Comparison of ENCODE assay signal across 15 cellular contexts in genomic region chr1:1680912-1681273, GRCh38. TPM values are rescaled to one million over a fixed set of nuclear protein-coding genes. Genes with fewer than 3 reads are reported as not detected.
DNase-seq lines count a peak whose midpoint lies in the region; ATAC-seq and TF ChIP-seq lines count a peak whose summit lies in the region.
"Had no signal": no experiment of that assay in that cellular context is flagged by ENCODE, and none has a peak within 500 bp of the region (broad histone marks: within the 10 kb centered on the region; RNA-seq: fewer than 3 reads in every experiment).

No MANE protein-coding gene starts in this region.

- peaks cover 11 to 22% of the 10 kb centered on the region in 2 donors for H3K36me3 Mint-ChIP-seq in stimulated activated naive B cell treated with anti-CD40 and anti-IgM and Interleukin-4, amounts not matched to agents 10 μg/mL and 1 μg/mL and 100 μg/mL, for 72 hours

- H3K4me1 ChIP-seq in mammary epithelial cell (ENCODE audit: insufficient read depth, low read length) (peaks cover 7% of the 10 kb centered on the region), lower lobe of right lung (peaks cover 8% of the 10 kb centered on the region)
- H3K4me1 ChIP-seq: neural progenitor cell had no signal

- no peak overlapping the region for H3K4me2 ChIP-seq in mammary epithelial cell (ENCODE audit: insufficient read depth, low read depth, low read length)
- H3K4me2 ChIP-seq: neural progenitor cell had no signal

- peaks cover 28 to 60% of the 10 kb centered on the region in 2 donors for H3K4me1 Mint-ChIP-seq in stimulated activated naive B cell treated with anti-CD40 and anti-IgM and Interleukin-4, amounts not matched to agents 10 μg/mL and 1 μg/mL and 100 μg/mL, for 72 hours

- H3K27me3 ChIP-seq in mammary epithelial cell (ENCODE audit: insufficient read depth, low read length) = no peaks in the 10 kb centered on the region
- no peaks in the 10 kb centered on the region for H3K27me3 ChIP-seq in lower lobe of right lung (ENCODE audit: low read depth)
- H3K27me3 ChIP-seq: neural progenitor cell, uterus had no signal

- peak overlapping the region; percentile 90 for H3K27ac Mint-ChIP-seq in stimulated activated naive B cell treated with anti-CD40 and anti-IgM and Interleukin-4, amounts not matched to agents 10 μg/mL and 1 μg/mL and 100 μg/mL, for 72 hours
- H3K27ac Mint-ChIP-seq: neural progenitor cell had no signal

- BruUV-seq in mammary epithelial cell (replicated peaks; lab: Mats Ljungman, UMichigan) = no TSS peak

- no peaks in the 10 kb centered on the region for H3K27me3 Mint-ChIP-seq in stimulated activated naive B cell treated with anti-CD40 and anti-IgM and Interleukin-4, amounts not matched to agents 10 μg/mL and 1 μg/mL and 100 μg/mL, for 72 hours

- no peak for ATAC-seq in lower lobe of right lung
- ATAC-seq in stimulated activated naive B cell treated with anti-CD40 and anti-IgM and Interleukin-4, amounts not matched to agents 10 μg/mL and 1 μg/mL and 100 μg/mL, for 72 hours (replicated peaks) = no peak

- H3K9me3 ChIP-seq in mammary epithelial cell (replicated peaks; ENCODE audit: insufficient read depth, low read length) (no peaks in the 10 kb centered on the region), lower lobe of right lung (no peaks in the 10 kb centered on the region)
- H3K9me3 ChIP-seq: uterus had no signal

- no peaks in the 10 kb centered on the region for H4K20me1 ChIP-seq in mammary epithelial cell (ENCODE audit: insufficient read depth, low read length)

- peak; percentile 48 to 87 for DNase-seq in T47D (ENCODE audit: low read depth in 1 of 2, low spot score in 1 of 2)
- DNase-seq in mammary epithelial cell = no peak
- DNase-seq in amniotic epithelial cell (ENCODE audit: low read depth) = peak; percentile 20
- peak; percentile 14 for DNase-seq in lower lobe of right lung
- no peak for DNase-seq in stimulated activated naive B cell treated with anti-CD40 and anti-IgM and Interleukin-4, amounts not matched to agents 10 μg/mL and 1 μg/mL and 100 μg/mL, for 72 hours
- DNase-seq in DMS153 treated with DMSO at 0.1 percent for 48 hours (lab: John Stamatoyannopoulos, UW; ENCODE audit: unreplicated experiment) = no peak
- DNase-seq in OCI-M2 (lab: John Stamatoyannopoulos, UW; ENCODE audit: unreplicated experiment) = no peak
- no peak for DNase-seq in activated T-cell treated with anti-CD3 and anti-CD28 coated beads, Interleukin-2, amount 50 U/mL, for 48 hours
- DNase-seq: activated naive CD4-positive, alpha-beta T cell; effector CD8-positive, alpha-beta T cell; NCI-H1694 treated with DMSO at 0.1 percent for 48 hours; stimulated activated naive CD4-positive, alpha-beta T cell; uterus; WERI-Rb-1 had no signal

- no peak overlapping the region for H3K4me3 Mint-ChIP-seq in stimulated activated naive B cell treated with anti-CD40 and anti-IgM and Interleukin-4, amounts not matched to agents 10 μg/mL and 1 μg/mL and 100 μg/mL, for 72 hours
- H3K4me3 Mint-ChIP-seq: neural progenitor cell had no signal

- CTCF ChIA-PET in mammary epithelial cell (lab: Charles Lee; ENCODE audit: low non-redundant PET) = no interaction called here

- no peak overlapping the region for H2AFZ ChIP-seq in mammary epithelial cell (ENCODE audit: low read depth, low read length)
- H2AFZ ChIP-seq: neural progenitor cell had no signal

- H3K4me3 ChIP-seq in mammary epithelial cell (replicated peaks in 1 of 3; ENCODE audit: insufficient read depth in 1 of 3, low read depth in 2 of 3, low read length in 3 of 3) (no peak overlapping the region), lower lobe of right lung (no peak overlapping the region)
- H3K4me3 ChIP-seq: neural progenitor cell, uterus had no signal

- no peak overlapping the region for H3K9ac ChIP-seq in mammary epithelial cell (ENCODE audit: insufficient read depth, low read length)
- H3K9ac ChIP-seq: neural progenitor cell had no signal

- H3K9me3 Mint-ChIP-seq in stimulated activated naive B cell treated with anti-CD40 and anti-IgM and Interleukin-4, amounts not matched to agents 10 μg/mL and 1 μg/mL and 100 μg/mL, for 72 hours = no peaks in the 10 kb centered on the region
- H3K9me3 Mint-ChIP-seq: neural progenitor cell had no signal

- H3K79me2 ChIP-seq in mammary epithelial cell (ENCODE audit: insufficient read depth, low read length) = peaks cover 48% of the 10 kb centered on the region

- no peaks in the 10 kb centered on the region for H3K36me3 ChIP-seq in mammary epithelial cell (ENCODE audit: insufficient read depth, low read length)
- H3K36me3 ChIP-seq in lower lobe of right lung = peaks cover 5% of the 10 kb centered on the region
- H3K36me3 ChIP-seq: neural progenitor cell, uterus had no signal

- WGBS in mammary epithelial cell (ENCODE audit: low coverage, missing lambda C conversion rate) = 84% methylated on average over 10 of the region's 11 CpGs

- H3K27ac ChIP-seq in mammary epithelial cell (ENCODE audit: insufficient read depth, low read depth, low read length) (no peak overlapping the region), lower lobe of right lung (no peak overlapping the region)
- H3K27ac ChIP-seq: neural progenitor cell, uterus, WERI-Rb-1 had no signal

- in situ Hi-C loops in T47D (cut with HindIII; ENCODE audit: low pct_unique_long_range_greater_than_20kb, low sequenced_read_pairs) (no loop called here), mammary epithelial cell (cut with MboI; ENCODE audit: low sequenced_read_pairs in 2 of 2) (no loop called here)

- intact Hi-C loops in mammary epithelial cell (cut with micrococcal nuclease) (no loop called here), lower lobe of right lung (cut with DNase I) (no loop called here)

- dilution Hi-C loops in mammary epithelial cell (cut with HindIII; ENCODE audit: low sequenced_read_pairs) = no loop called here

- TF ChIP-seq CTCF in mammary epithelial cell (conservative IDR thresholded peaks at IDR 0.05 in 1 of 2, IDR thresholded peaks at IDR 0.05 in 1 of 2; ENCODE audit: extremely low read depth in 1 of 2, insufficient read depth in 1 of 2, low read depth in 1 of 2, low read length in 2 of 2) = no peak
- TF ChIP-seq CTCF in lower lobe of right lung (IDR thresholded peaks at IDR 0.05) = no peak

RNA-seq across cellular contexts. Expression of gene SLC35E2B, which starts 11.7 kb away (rescaled TPM):
- total RNA-seq in mammary epithelial cell (10 to 100 TPM; 21.0 to 32.6 TPM), lower lobe of right lung (52.7 TPM)
- 8.5 TPM for polyA plus RNA-seq in mammary epithelial cell
- 20.2 TPM for polyA minus RNA-seq in mammary epithelial cell

RNA-seq across cellular contexts. Expression of gene CDK11B, which starts 22.1 kb away (rescaled TPM):
- 10 to 100 TPM in 1 of 2 donors, 1 to 10 TPM in 1; 5.8 to 28.1 TPM for total RNA-seq in mammary epithelial cell
- polyA plus RNA-seq in mammary epithelial cell = 3.5 TPM
- polyA minus RNA-seq in mammary epithelial cell = 13.5 TPM
- 23.0 TPM for total RNA-seq in lower lobe of right lung

RNA-seq across cellular contexts. Expression of gene CDK11A, which starts 43.3 kb away (rescaled TPM):
- total RNA-seq in mammary epithelial cell = 10 to 100 TPM in 1 of 2 donors, 1 to 10 TPM in 1; 9.8 to 48.0 TPM
- polyA plus RNA-seq in mammary epithelial cell = 4.3 TPM
- polyA minus RNA-seq in mammary epithelial cell = 1.8 TPM
- 56.1 TPM for total RNA-seq in lower lobe of right lung

RNA-seq across cellular contexts. Expression of gene MMP23B, which starts 48.9 kb away (rescaled TPM):
- 1 to 10 TPM; 1.0 to 2.3 TPM for total RNA-seq in mammary epithelial cell
- not detected for polyA plus RNA-seq in mammary epithelial cell
- not detected for polyA minus RNA-seq in mammary epithelial cell
- total RNA-seq in lower lobe of right lung = 27.2 TPM

Comparison
In these comparisons a context has a peak if more than half of its experiments do, and no peak if none do; other contexts are left out.
1. DNase-seq: peak in T47D (2 of 2), amniotic epithelial cell (single experiment) and lower lobe of right lung (single experiment); none in mammary epithelial cell (single experiment), stimulated activated naive B cell treated with anti-CD40 and anti-IgM and Interleukin-4, amounts not matched to agents 10 μg/mL and 1 μg/mL and 100 μg/mL, for 72 hours (single experiment), DMS153 treated with DMSO at 0.1 percent for 48 hours (single experiment), OCI-M2 (single experiment) and activated T-cell treated with anti-CD3 and anti-CD28 coated beads, Interleukin-2, amount 50 U/mL, for 48 hours (0 of 2).